In genomic region chr3:197906023-197906849, GRCh38 we compare ENCODE assay signal across 8 cellular contexts. TPM values are rescaled to one million over a fixed set of nuclear protein-coding genes. Genes with fewer than 3 reads are reported as not detected.
DNase-seq lines count a peak whose midpoint lies in the region; ATAC-seq, FAIRE-seq and TF ChIP-seq lines count a peak whose summit lies in the region.

No MANE protein-coding gene starts in this region.

- TF ChIP-seq CTCF in OCI-LY1 (IDR thresholded peaks at IDR 0.05; ENCODE audit: low read length): peak; percentile 99
- TF ChIP-seq CTCF in epithelial cell of esophagus (IDR thresholded peaks at IDR 0.05; ENCODE audit: insufficient read depth, low read depth, low read length, missing control alignments): peak; percentile 96

- H3K27ac ChIP-seq in OCI-LY1 (ENCODE audit: low read depth, low read length, poor library complexity, severe bottlenecking): peak overlapping the region; percentile 11

- peak overlapping the region in 2 of 8 donors; percentile 0 to 25 for H3K4me3 Mint-ChIP-seq in naive B cell

- H3K4me1 Mint-ChIP-seq in naive B cell: peaks cover 0 to 11% (median 5%) of the 10 kb centered on the region in 3 donors

- FAIRE-seq in HTR-8/SVneo (lab: Jason Lieb, UNC): peak; percentile 94

- H3K4me3 ChIP-seq in OCI-LY1 (ENCODE audit: low read depth, low read length, poor library complexity, severe bottlenecking): no peak overlapping the region
- H3K4me3 ChIP-seq in epithelial cell of esophagus (ENCODE audit: low read length): no peak overlapping the region

- no peak overlapping the region for H2AFZ ChIP-seq in OCI-LY1 (ENCODE audit: low read length)

- DNase-seq in DMS153 treated with DMSO at 0.1 percent for 48 hours (lab: John Stamatoyannopoulos, UW; ENCODE audit: unreplicated experiment) (peak; percentile 43), HTR-8/SVneo (ENCODE audit: insufficient read length, low spot score) (peak; percentile 95), activated T-cell treated with anti-CD3 and anti-CD28 coated beads for 1 hour (ENCODE audit: low read depth) (peak; percentile 65), epithelial cell of esophagus (ENCODE audit: low read depth) (peak; percentile 94), naive B cell (peak; percentile 62)
- DNase-seq in stimulated activated CD8-positive, alpha-beta memory T cell treated with anti-CD3 and anti-CD28 coated beads, Interleukin-7, amount 100 ng/mL, for 48 hours (ENCODE audit: extremely low read depth in 1 of 2, low read depth in 1 of 2): peak; percentile 70 to 84

- no peaks in the 10 kb centered on the region; the same call in 1 of the 2 replicates for H3K9me3 ChIP-seq in OCI-LY1 (ENCODE audit: low read length)

- no peaks in the 10 kb centered on the region for H3K9me3 Mint-ChIP-seq in naive B cell

- peaks cover 7% of the 10 kb centered on the region; the same call in 1 of the 2 replicates for H3F3A ChIP-seq in OCI-LY1 (ENCODE audit: insufficient read depth, low read length)

- no peaks in the 10 kb centered on the region for H4K20me1 ChIP-seq in OCI-LY1 (ENCODE audit: insufficient read depth, low read length)

- H3K79me2 ChIP-seq in OCI-LY1 (ENCODE audit: insufficient read depth, low read length): peaks cover 36% of the 10 kb centered on the region

- no peaks in the 10 kb centered on the region for H3K9me2 ChIP-seq in OCI-LY1 (ENCODE audit: low read depth, low read length)

- H3K27ac Mint-ChIP-seq in naive B cell: peak overlapping the region in 2 of 6 donors; percentile 48 to 58

- H3K27me3 Mint-ChIP-seq in naive B cell: no peaks in the 10 kb centered on the region

- no peaks in the 10 kb centered on the region for H3K27me3 ChIP-seq in OCI-LY1 (ENCODE audit: insufficient read depth, low read length)

- H3K36me3 Mint-ChIP-seq in naive B cell: no peaks in the 10 kb centered on the region

- ATAC-seq in GM21447 (IDR thresholded peaks at IDR 0.05; ENCODE audit: unreplicated experiment) (peak; percentile 78), naive B cell (ENCODE audit: low read depth in 2 of 2) (peak; percentile 82 to 83)

- H3K4me1 ChIP-seq in OCI-LY1 (ENCODE audit: insufficient read depth, low read length, severe bottlenecking): peaks cover 37% of the 10 kb centered on the region

- H3K9ac ChIP-seq in OCI-LY1 (ENCODE audit: low read length): no peak overlapping the region

- H3K36me3 ChIP-seq in OCI-LY1 (ENCODE audit: insufficient read depth, low read length): peaks cover 57% of the 10 kb centered on the region

- peak overlapping the region; percentile 29; the same call in 1 of the 2 replicates for H3K4me2 ChIP-seq in OCI-LY1 (ENCODE audit: low read length)

RNA-seq across cellular contexts. Expression of gene RPL35A, which starts 43.8 kb away (rescaled TPM):
- 1,000 to 10,000 TPM in 5 of 6 donors, 100 to 1,000 TPM in 1; 928 to 1,990 (median 1,827) TPM for polyA plus RNA-seq in naive B cell (ENCODE audit: low read depth in 6 of 6)

RNA-seq across cellular contexts. Expression of gene LMLN, which starts 53.8 kb away (rescaled TPM):
- polyA plus RNA-seq in naive B cell (ENCODE audit: low read depth in 6 of 6): 1 to 10 TPM in 2 of 6 donors, under 1 TPM in 3, not detected in 1; 0.58 to 2.0 (median 0.97) TPM

Comparison
In these comparisons a context has a peak if more than half of its experiments do, and no peak if none do; other contexts are left out.
1. DNase-seq: peak in every context shown above with its lines; median percentile 95 in HTR-8/SVneo; 94 in epithelial cell of esophagus; 77 in stimulated activated CD8-positive, alpha-beta memory T cell treated with anti-CD3 and anti-CD28 coated beads, Interleukin-7, amount 100 ng/mL, for 48 hours; 65 in activated T-cell treated with anti-CD3 and anti-CD28 coated beads for 1 hour; 62 in naive B cell; 43 in DMS153 treated with DMSO at 0.1 percent for 48 hours.